Comparison of ENCODE assay signal across 1 cellular context in genomic region chr6:118896339-118897136, GRCh38.
TF ChIP-seq lines count a peak whose summit lies in the region.

No MANE protein-coding gene starts in this region.

TF ChIP-seq in HepG2, 621 proteins besides CTCF, POLR2A, EP300 and RAD21 (continued from another document and continues in another):
- no peak for TF ChIP-seq ZNF512 (CRISPR knock-in tag; IDR thresholded peaks at IDR 0.05)
- no peak for TF ChIP-seq ATF6 (CRISPR knock-in tag; conservative IDR thresholded peaks at IDR 0.05)
- peak; percentile 89 for TF ChIP-seq MAFG (CRISPR knock-in tag; IDR thresholded peaks at IDR 0.05)
- no peak for TF ChIP-seq ELK4 (CRISPR knock-in tag; IDR thresholded peaks at IDR 0.05; ENCODE audit: borderline replicate concordance)
- no peak for TF ChIP-seq SSRP1 (CRISPR knock-in tag; IDR thresholded peaks at IDR 0.05)
- TF ChIP-seq ZC3H4 (CRISPR knock-in tag; IDR thresholded peaks at IDR 0.05; ENCODE audit: borderline replicate concordance): no peak
- TF ChIP-seq ZNF263 (CRISPR knock-in tag; IDR thresholded peaks at IDR 0.05): no peak
- no peak for TF ChIP-seq ZNF160 (CRISPR knock-in tag; IDR thresholded peaks at IDR 0.05)
- TF ChIP-seq ZNF598 (CRISPR knock-in tag; IDR thresholded peaks at IDR 0.05; ENCODE audit: borderline replicate concordance): no peak
- no peak for TF ChIP-seq AGO2 (optimal IDR thresholded peaks at IDR 0.05; ENCODE audit: low read depth, low read length)
- TF ChIP-seq ATF7 (IDR thresholded peaks at IDR 0.05): no peak
- TF ChIP-seq ATF7 (CRISPR knock-in tag; IDR thresholded peaks at IDR 0.05): no peak
- TF ChIP-seq ZSCAN22 (CRISPR knock-in tag; IDR thresholded peaks at IDR 0.05): no peak
- no peak for TF ChIP-seq ZNF777 (CRISPR knock-in tag; IDR thresholded peaks at IDR 0.05)
- TF ChIP-seq THAP11 (CRISPR knock-in tag; IDR thresholded peaks at IDR 0.05): no peak
- no peak for TF ChIP-seq ZNF17 (CRISPR knock-in tag; IDR thresholded peaks at IDR 0.05)
- TF ChIP-seq RXRB (CRISPR knock-in tag; IDR thresholded peaks at IDR 0.05; ENCODE audit: borderline replicate concordance): 0 out of 2 replicates have a peak, but pooled peaks have one; percentile 10
- no peak for TF ChIP-seq PRDM15 (CRISPR knock-in tag; IDR thresholded peaks at IDR 0.05)
- TF ChIP-seq FLYWCH1 (CRISPR knock-in tag; IDR thresholded peaks at IDR 0.05): no peak
- no peak for TF ChIP-seq ZNF251 (CRISPR knock-in tag; IDR thresholded peaks at IDR 0.05)
- TF ChIP-seq BCLAF1 (IDR thresholded peaks at IDR 0.05): no peak
- TF ChIP-seq MXD3 (CRISPR knock-in tag; IDR thresholded peaks at IDR 0.05): no peak
- no peak for TF ChIP-seq ZBTB39 (CRISPR knock-in tag; IDR thresholded peaks at IDR 0.05)
- no peak for TF ChIP-seq IKZF4 (CRISPR knock-in tag; IDR thresholded peaks at IDR 0.05; ENCODE audit: borderline replicate concordance, low read depth, not compliant biosample characterization)
- TF ChIP-seq TCF7 (IDR thresholded peaks at IDR 0.05; ENCODE audit: low read depth): no peak
- no peak for TF ChIP-seq SMARCE1 (IDR thresholded peaks at IDR 0.05; ENCODE audit: borderline replicate concordance)
- TF ChIP-seq ZNF337 (CRISPR knock-in tag; IDR thresholded peaks at IDR 0.05; ENCODE audit: borderline replicate concordance, low read depth): no peak
- TF ChIP-seq POLR2AphosphoS5 (IDR thresholded peaks at IDR 0.05; ENCODE audit: low read depth, low read length): no peak
- no peak for TF ChIP-seq ZBTB21 (CRISPR knock-in tag; IDR thresholded peaks at IDR 0.05)
- 0 out of 2 replicates have a peak, but pooled peaks have one; percentile 15 for TF ChIP-seq FOXJ3 (CRISPR knock-in tag; IDR thresholded peaks at IDR 0.05; ENCODE audit: borderline replicate concordance)
- no peak for TF ChIP-seq POGK (CRISPR knock-in tag; conservative IDR thresholded peaks at IDR 0.05)
- TF ChIP-seq THYN1 (CRISPR knock-in tag; IDR thresholded peaks at IDR 0.05; ENCODE audit: borderline replicate concordance, low read depth): no peak
- TF ChIP-seq ZFP82 (CRISPR knock-in tag; IDR thresholded peaks at IDR 0.05; ENCODE audit: borderline replicate concordance): no peak
- TF ChIP-seq SAP130 (CRISPR knock-in tag; IDR thresholded peaks at IDR 0.05; ENCODE audit: low read depth): peak; percentile 81
- no peak for TF ChIP-seq ZNF207 (IDR thresholded peaks at IDR 0.05; ENCODE audit: borderline replicate concordance)
- no peak for TF ChIP-seq ZNF292 (CRISPR knock-in tag; IDR thresholded peaks at IDR 0.05; ENCODE audit: borderline replicate concordance, low read depth)
- TF ChIP-seq POLR2AphosphoS2 (IDR thresholded peaks at IDR 0.05; ENCODE audit: low read depth, low read length): no peak
- no peak for TF ChIP-seq MTA1 (CRISPR knock-in tag; IDR thresholded peaks at IDR 0.05; ENCODE audit: borderline replicate concordance)
- no peak for TF ChIP-seq THAP9 (CRISPR knock-in tag; IDR thresholded peaks at IDR 0.05; ENCODE audit: borderline replicate concordance)
- TF ChIP-seq RFXANK (CRISPR knock-in tag; IDR thresholded peaks at IDR 0.05): no peak
- TF ChIP-seq TERF1 (CRISPR knock-in tag; IDR thresholded peaks at IDR 0.05): no peak
- no peak for TF ChIP-seq ZNF841 (CRISPR knock-in tag; IDR thresholded peaks at IDR 0.05; ENCODE audit: borderline replicate concordance)
- TF ChIP-seq ZNF33B (CRISPR knock-in tag; IDR thresholded peaks at IDR 0.05): no peak
- TF ChIP-seq ZNF644 (CRISPR knock-in tag; IDR thresholded peaks at IDR 0.05; ENCODE audit: low read depth): peak; percentile 89
- TF ChIP-seq RFX5 (IDR thresholded peaks at IDR 0.05; ENCODE audit: low read depth, low read length): no peak
- TF ChIP-seq SATB2 (CRISPR knock-in tag; IDR thresholded peaks at IDR 0.05): no peak
